8 cellular contexts compared by ENCODE assay signal in the genomic region with DNA sequence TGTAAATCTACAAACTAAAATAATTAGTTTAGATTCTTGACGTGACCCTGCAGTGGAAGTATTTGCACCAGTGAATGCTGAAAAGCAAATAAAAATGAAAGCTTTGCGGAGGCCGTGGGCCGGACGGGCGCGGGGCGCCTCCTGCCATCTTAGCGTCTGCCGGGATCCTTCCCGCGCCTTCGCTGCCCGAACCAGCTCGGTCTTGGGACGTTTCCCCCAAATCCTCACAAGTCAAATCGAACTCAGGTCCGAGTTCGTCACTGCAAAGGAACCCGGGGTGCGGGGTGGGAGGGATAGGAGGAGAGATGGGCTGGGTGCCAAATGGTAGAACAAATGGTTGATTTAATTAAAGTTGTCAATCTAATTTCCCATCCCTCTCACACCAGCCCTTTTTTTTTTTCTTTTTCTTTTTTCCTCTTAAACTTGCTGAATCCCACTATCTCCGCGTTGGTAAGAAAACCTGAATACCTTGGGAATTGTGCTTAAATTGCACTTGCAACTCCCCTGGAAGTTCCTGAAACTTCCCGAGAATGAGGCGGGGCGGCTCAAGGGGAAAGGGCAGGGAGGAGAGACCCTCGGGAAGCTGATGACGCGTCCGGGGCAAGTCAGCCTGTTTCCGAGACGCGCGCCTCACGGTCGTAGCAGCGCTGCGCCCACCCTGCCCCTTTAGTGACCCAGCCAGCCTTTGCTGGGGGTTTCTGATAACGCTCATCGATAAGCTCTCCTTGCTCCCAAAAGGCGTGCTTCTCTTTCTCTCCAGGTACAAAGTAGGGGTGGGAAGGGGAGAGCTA. TPM values are rescaled to one million over a fixed set of nuclear protein-coding genes. Genes with fewer than 3 reads are reported as not detected.
A peak's percentile ranks its signal among the peaks of the same experiment; 100 is the strongest.
DNase-seq lines count a peak whose midpoint lies in the region; ATAC-seq and TF ChIP-seq lines count a peak whose summit lies in the region.

No MANE protein-coding gene starts in this region.

- no peaks in the 10 kb centered on the region for H3K9me3 ChIP-seq in CD4-positive, alpha-beta T cell (ENCODE audit: control insufficient read depth, low read length)
- no peaks in the 10 kb centered on the region for H3K9me3 ChIP-seq in body of pancreas
- no peaks in the 10 kb centered on the region for H3K9me3 ChIP-seq in iPS-20b (ENCODE audit: insufficient read depth, low read depth, low read length)
- no peaks in the 10 kb centered on the region for H3K9me3 ChIP-seq in skeletal muscle tissue (ENCODE audit: control insufficient read depth in 3 of 3, low read length in 3 of 3)
- no peaks in the 10 kb centered on the region for H3K9me3 ChIP-seq in Karpas-422 (ENCODE audit: low read length)

- no peak for TF ChIP-seq CTCF in CD4-positive, alpha-beta T cell (IDR thresholded peaks at IDR 0.05)
- TF ChIP-seq CTCF in body of pancreas (IDR thresholded peaks at IDR 0.05): no peak

- no peaks in the 10 kb centered on the region for H3K9me3 Mint-ChIP-seq in CD4-positive, alpha-beta T cell

- H3K4me3 Mint-ChIP-seq in CD4-positive, alpha-beta T cell: peak overlapping the region; percentile 87

- no peaks in the 10 kb centered on the region for H3K79me2 ChIP-seq in Karpas-422 (ENCODE audit: low read length)

- CTCF ChIA-PET in CD4-positive, alpha-beta T cell (lab: Charles Lee): no interaction called here

- TF ChIP-seq POLR2A in body of pancreas (IDR thresholded peaks at IDR 0.05): peak in 2 of 3 donors; percentile 6 to 8

- no peak overlapping the region for H3K4me2 ChIP-seq in Karpas-422 (ENCODE audit: low read depth, low read length, poor library complexity, severe bottlenecking)

- intact Hi-C loops in CD4-positive, alpha-beta T cell (cut with DNase I, micrococcal nuclease): loop anchor here in 1 of 2 experiments (10.0 kb wide), 1 partner anchor 598 kb away; no protein-coding TSS in a partner anchor
- intact Hi-C loops in body of pancreas (cut with DNase I): no loop called here

- H3K27ac Mint-ChIP-seq in CD4-positive, alpha-beta T cell: no peak overlapping the region

- no peak overlapping the region for H3K27ac ChIP-seq in CD4-positive, alpha-beta T cell (ENCODE audit: low read depth, low read length)
- H3K27ac ChIP-seq in body of pancreas (peak overlapping the region; percentile 58 to 85 (median 68)), iPS-20b (ENCODE audit: low read length) (peak overlapping the region; percentile 91), skeletal muscle tissue (ENCODE audit: low read depth, low read length) (peak overlapping the region; percentile 73), Karpas-422 (ENCODE audit: low read length) (no peak overlapping the region)

- H3K9ac ChIP-seq in iPS-20b (ENCODE audit: low read depth, low read length) (peak overlapping the region; percentile 97), skeletal muscle tissue (ENCODE audit: low read depth in 1 of 3, low read length in 3 of 3) (peak overlapping the region; percentile 74 to 84 (median 79)), Karpas-422 (ENCODE audit: low read length) (no peak overlapping the region)

- peaks cover 50% of the 10 kb centered on the region for H3K27me3 Mint-ChIP-seq in CD4-positive, alpha-beta T cell

- H3K4me3 ChIP-seq in body of pancreas (peak overlapping the region; percentile 31 to 69), iPS-20b (ENCODE audit: low read length) (peak overlapping the region; percentile 93), skeletal muscle tissue (ENCODE audit: low read length in 3 of 3) (peak overlapping the region; percentile 49 to 85 (median 83)), Karpas-422 (ENCODE audit: low read length) (no peak overlapping the region)

- ATAC-seq in CD4-positive, alpha-beta T cell (ENCODE audit: poor library complexity): no peak
- ATAC-seq in body of pancreas (peak; percentile 57), GM21529 (IDR thresholded peaks at IDR 0.05; ENCODE audit: unreplicated experiment) (no peak)

- DNase-seq in CD4-positive, alpha-beta T cell: peak in 2 of 10 experiments; percentile 1 to 35
- peak; percentile 47 for DNase-seq in NCI-H1105 treated with DMSO at 0.1 percent for 48 hours (lab: John Stamatoyannopoulos, UW)
- peak; percentile 38 to 50 (median 46) for DNase-seq in body of pancreas
- no peak for DNase-seq in Karpas-422
- DNase-seq in germinal center (ENCODE audit: low spot score): no peak

- H3K27me3 ChIP-seq in CD4-positive, alpha-beta T cell (ENCODE audit: control insufficient read depth, insufficient read depth, low read length): peaks cover 30% of the 10 kb centered on the region
- H3K27me3 ChIP-seq in body of pancreas (no peaks in the 10 kb centered on the region), iPS-20b (ENCODE audit: insufficient read depth, low read length) (no peaks in the 10 kb centered on the region), skeletal muscle tissue (ENCODE audit: control insufficient read depth in 3 of 3, insufficient read depth in 3 of 3, low read length in 3 of 3) (peaks cover 0 to 19% (median 12%) of the 10 kb centered on the region in 3 donors), Karpas-422 (ENCODE audit: low read length) (no peaks in the 10 kb centered on the region)

- H3K36me3 Mint-ChIP-seq in CD4-positive, alpha-beta T cell (ENCODE audit: low read depth): no peaks in the 10 kb centered on the region

- POLR2A ChIA-PET in CD4-positive, alpha-beta T cell (lab: Charles Lee): interaction anchor here (1.2 kb wide), 1 partner anchor 11 kb away, joined by 3 read pairs; no protein-coding TSS in a partner anchor

- H3K4me1 ChIP-seq in body of pancreas (peaks cover 5% of the 10 kb centered on the region), iPS-20b (ENCODE audit: insufficient read depth, low read length) (peaks cover 41% of the 10 kb centered on the region), skeletal muscle tissue (ENCODE audit: control insufficient read depth in 3 of 3, insufficient read depth in 3 of 3, low read length in 3 of 3) (peaks cover 6% of the 10 kb centered on the region in 3 donors), Karpas-422 (ENCODE audit: low read length) (no peaks in the 10 kb centered on the region)

- WGBS in body of pancreas, 2 donors: 0 to 2% methylated on average over 41 of the region's 41 CpGs

- H3K36me3 ChIP-seq in body of pancreas (replicated peaks in 1 of 2; ENCODE audit: insufficient read depth in 1 of 2, low read depth in 2 of 2) (no peaks in the 10 kb centered on the region), iPS-20b (ENCODE audit: insufficient read depth, low read depth, low read length) (peaks cover 31% of the 10 kb centered on the region), skeletal muscle tissue (ENCODE audit: control insufficient read depth in 3 of 3, insufficient read depth in 3 of 3, low read length in 3 of 3) (no peaks in the 10 kb centered on the region), Karpas-422 (ENCODE audit: insufficient read depth, low read length) (no peaks in the 10 kb centered on the region)

- H2AFZ ChIP-seq in Karpas-422 (ENCODE audit: low read length): no peak overlapping the region

- H3K4me1 Mint-ChIP-seq in CD4-positive, alpha-beta T cell (ENCODE audit: low read depth): peaks cover 20% of the 10 kb centered on the region

- H4K20me1 ChIP-seq in Karpas-422 (ENCODE audit: insufficient read depth, low read depth, low read length): no peaks in the 10 kb centered on the region

- H3K9me2 ChIP-seq in Karpas-422 (replicated peaks; ENCODE audit: insufficient read depth, low read length): no peaks in the 10 kb centered on the region

RNA-seq across cellular contexts. Expression of gene GJA1, which starts 1.7 kb away (rescaled TPM):
- total RNA-seq in CD4-positive, alpha-beta T cell: not detected
- total RNA-seq in body of pancreas (10 to 100 TPM in 1 of 2 donors, 1 to 10 TPM in 1; 8.2 to 14.8 TPM), skeletal muscle tissue (67.3 TPM)
- not detected in 2 replicates for total RNA-seq in Karpas-422 (2014; rRNA removed; shearing (Covaris generic); ENCODE audit: low replicate concordance)

Comparison
In these comparisons a context has a peak if more than half of its experiments do, and no peak if none do; other contexts are left out.
1. DNase-seq: peak in NCI-H1105 treated with DMSO at 0.1 percent for 48 hours (single experiment) and body of pancreas (4 of 4); none in Karpas-422 (single experiment) and germinal center (single experiment).
2. H3K27ac ChIP-seq: peak in body of pancreas (4 of 4), iPS-20b (single experiment) and skeletal muscle tissue (single experiment); none in CD4-positive, alpha-beta T cell (single experiment) and Karpas-422 (single experiment).